1 cellular context compared by ENCODE assay signal in genomic region chr16:28807445-28808120, GRCh38. TPM values are rescaled to one million over a fixed set of nuclear protein-coding genes. Genes with fewer than 3 reads are reported as not detected.
"Had no signal": no experiment of that assay in that cellular context is flagged by ENCODE, and none has a peak within 500 bp of the region (broad histone marks: within the 10 kb centered on the region; RNA-seq: fewer than 3 reads in every experiment).

No MANE protein-coding gene starts in this region.

RNA-seq across cellular contexts. Expression of gene NPIPB9, which starts 56.0 kb away (rescaled TPM):
- total RNA-seq: endothelial cell of umbilical vein had no signal
